10 cellular contexts compared by ENCODE assay signal in the genomic region with DNA sequence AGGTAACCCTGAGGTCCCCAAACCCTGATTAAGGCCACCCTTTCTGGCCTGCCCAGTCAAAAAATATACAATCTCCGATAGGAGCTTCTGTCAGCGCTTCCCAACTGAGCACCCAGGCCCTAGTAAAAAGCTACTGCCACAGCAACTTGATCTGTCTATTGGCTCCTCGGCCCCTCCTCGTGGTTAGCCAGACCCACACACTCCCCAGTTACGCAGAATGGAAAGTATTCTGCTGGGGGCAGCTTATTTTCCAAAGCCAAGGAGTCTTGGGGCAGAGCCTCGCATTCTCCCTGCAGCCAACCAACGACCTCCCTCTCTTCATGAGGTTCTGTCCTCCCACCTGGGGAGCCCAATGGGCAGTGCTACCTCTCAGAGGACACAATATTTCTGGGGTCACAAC. TPM values are rescaled to one million over a fixed set of nuclear protein-coding genes. Genes with fewer than 3 reads are reported as not detected.
DNase-seq lines count a peak whose midpoint lies in the region; ATAC-seq and TF ChIP-seq lines count a peak whose summit lies in the region.
"Had no signal": no experiment of that assay in that cellular context is flagged by ENCODE, and none has a peak within 500 bp of the region (broad histone marks: within the 10 kb centered on the region; RNA-seq: fewer than 3 reads in every experiment).

No MANE protein-coding gene starts in this region.

- no peaks in the 10 kb centered on the region for H3K36me3 ChIP-seq in GM23248 (ENCODE audit: low read depth)
- H3K36me3 ChIP-seq in lower lobe of right lung, result no peaks in the 10 kb centered on the region

- H3K4me1 ChIP-seq in GM23248 (ENCODE audit: insufficient read depth), result peaks cover 37% of the 10 kb centered on the region
- peaks cover 57% of the 10 kb centered on the region for H3K4me1 ChIP-seq in lower lobe of right lung

- H3K9me3 Mint-ChIP-seq in stimulated activated effector memory CD8-positive, alpha-beta T cell treated with anti-CD3 and anti-CD28 coated beads, Interleukin-12 subunit alpha, Interleukin-12 subunit beta, amount 100 ng/mL, for 72 hours, result no peaks in the 10 kb centered on the region

- intact Hi-C loops in lower lobe of right lung (cut with DNase I) (no loop called here), posterior cingulate gyrus (cut with DNase I) (no loop called here)

- H3K27ac Mint-ChIP-seq in stimulated activated effector memory CD8-positive, alpha-beta T cell treated with anti-CD3 and anti-CD28 coated beads, Interleukin-12 subunit alpha, Interleukin-12 subunit beta, amount 100 ng/mL, for 72 hours, result peak overlapping the region; percentile 30

- no peak for DNase-seq in GM23248
- DNase-seq in lower lobe of right lung, result no peak
- no peak for DNase-seq in stimulated activated effector memory CD8-positive, alpha-beta T cell treated with anti-CD3 and anti-CD28 coated beads, Interleukin-12 subunit alpha, Interleukin-12 subunit beta, amount 100 ng/mL, for 72 hours (ENCODE audit: low spot score in 2 of 2)
- DNase-seq in GM13977 (ENCODE audit: low spot score), result no peak
- DNase-seq in NCI-H146 (lab: John Stamatoyannopoulos, UW), result no peak
- no peak for DNase-seq in posterior cingulate gyrus
- DNase-seq in dermis blood vessel endothelial cell, result no peak
- DNase-seq: COR-L47; stimulated activated CD4-positive, alpha-beta T cell treated with anti-CD3 and anti-CD28 coated beads, Interleukin-2, amount 100 ng/mL, for 24 hours had no signal

- H3K9me2 ChIP-seq in GM23248 (ENCODE audit: insufficient read depth), result no peaks in the 10 kb centered on the region

- H3K27me3 ChIP-seq in GM23248 (replicated peaks; ENCODE audit: insufficient read depth), result no peaks in the 10 kb centered on the region
- H3K27me3 ChIP-seq in lower lobe of right lung (ENCODE audit: low read depth), result no peaks in the 10 kb centered on the region

- H2AFZ ChIP-seq in GM23248, result no peak overlapping the region

- no peak for ATAC-seq in lower lobe of right lung
- no peak for ATAC-seq in stimulated activated effector memory CD8-positive, alpha-beta T cell treated with anti-CD3 and anti-CD28 coated beads, Interleukin-12 subunit alpha, Interleukin-12 subunit beta, amount 100 ng/mL, for 72 hours

- peak overlapping the region; percentile 83 for H3K9ac ChIP-seq in GM23248

- no peak overlapping the region for H3K4me3 ChIP-seq in GM23248
- H3K4me3 ChIP-seq in lower lobe of right lung, result no peak overlapping the region

- no peaks in the 10 kb centered on the region for H3K9me3 ChIP-seq in GM23248 (ENCODE audit: low read depth)
- H3K9me3 ChIP-seq in lower lobe of right lung, result no peaks in the 10 kb centered on the region

- H3K4me2 ChIP-seq in GM23248 (ENCODE audit: unreplicated experiment), result no peak overlapping the region

- 97 to 99% methylated on average over 7 of the region's 7 CpGs for WGBS in GM23248 (ENCODE audit: low coverage in 1 of 2, low lambda C conversion rate in 2 of 2, missing lambda C conversion rate in 2 of 2), 2 experiments

- H3F3A ChIP-seq in GM23248 (ENCODE audit: insufficient read depth), result peaks cover 33% of the 10 kb centered on the region

- H3K79me2 ChIP-seq in GM23248 (ENCODE audit: insufficient read depth), result peaks cover 84% of the 10 kb centered on the region

- no peak for TF ChIP-seq CTCF in lower lobe of right lung (IDR thresholded peaks at IDR 0.05)
- no peak for TF ChIP-seq CTCF in GM13977 (IDR thresholded peaks at IDR 0.05; ENCODE audit: extremely low read depth, insufficient read depth, missing control alignments)

- peaks cover 5% of the 10 kb centered on the region for H3K36me3 Mint-ChIP-seq in stimulated activated effector memory CD8-positive, alpha-beta T cell treated with anti-CD3 and anti-CD28 coated beads, Interleukin-12 subunit alpha, Interleukin-12 subunit beta, amount 100 ng/mL, for 72 hours

- H4K20me1 ChIP-seq in GM23248 (ENCODE audit: insufficient read depth), result no peaks in the 10 kb centered on the region

- in situ Hi-C loops in GM23248 (cut with MboI), result no loop called here
- in situ Hi-C loops in GM13977 (cut with MboI; ENCODE audit: low pct_unique_long_range_greater_than_20kb, low sequenced_read_pairs, unreplicated experiment), result no loop called here

- H3K4me1 Mint-ChIP-seq in stimulated activated effector memory CD8-positive, alpha-beta T cell treated with anti-CD3 and anti-CD28 coated beads, Interleukin-12 subunit alpha, Interleukin-12 subunit beta, amount 100 ng/mL, for 72 hours, result peaks cover 71% of the 10 kb centered on the region

- H3K4me3 Mint-ChIP-seq in stimulated activated effector memory CD8-positive, alpha-beta T cell treated with anti-CD3 and anti-CD28 coated beads, Interleukin-12 subunit alpha, Interleukin-12 subunit beta, amount 100 ng/mL, for 72 hours, result no peak overlapping the region

- peak overlapping the region; percentile 97 for H3K27ac ChIP-seq in GM23248
- H3K27ac ChIP-seq in angular gyrus (ENCODE audit: low read depth, low read length), result peak overlapping the region; percentile 95
- H3K27ac ChIP-seq in lower lobe of right lung, result peak overlapping the region; percentile 87

RNA-seq across cellular contexts. Expression of a gene that starts 32.1 kb away (rescaled TPM):
- 24.0 and 32.9 TPM in 2 replicates for total RNA-seq in GM23248 (2014; rRNA removed; shearing (Covaris generic))
- polyA plus RNA-seq in GM23248 (2016; fragmentation: Nextera tagmentation; extraction: Ambion mirVana), result 7.9 and 9.3 TPM in 2 replicates
- total RNA-seq in lower lobe of right lung (36.1 TPM), dermis blood vessel endothelial cell (101 and 121 TPM in 2 replicates)

RNA-seq across cellular contexts. Expression of a gene that starts 51.8 kb away (rescaled TPM):
- total RNA-seq in GM23248 (2014; rRNA removed; shearing (Covaris generic)), result 9.9 and 10.2 TPM in 2 replicates
- 11.6 and 12.6 TPM in 2 replicates for polyA plus RNA-seq in GM23248 (2016; fragmentation: Nextera tagmentation; extraction: Ambion mirVana)
- total RNA-seq in lower lobe of right lung, result 19.3 TPM
- total RNA-seq in dermis blood vessel endothelial cell, result 1.9 and 4.1 TPM in 2 replicates
